Comparison of ENCODE assay signal across 18 cellular contexts in the genomic region with DNA sequence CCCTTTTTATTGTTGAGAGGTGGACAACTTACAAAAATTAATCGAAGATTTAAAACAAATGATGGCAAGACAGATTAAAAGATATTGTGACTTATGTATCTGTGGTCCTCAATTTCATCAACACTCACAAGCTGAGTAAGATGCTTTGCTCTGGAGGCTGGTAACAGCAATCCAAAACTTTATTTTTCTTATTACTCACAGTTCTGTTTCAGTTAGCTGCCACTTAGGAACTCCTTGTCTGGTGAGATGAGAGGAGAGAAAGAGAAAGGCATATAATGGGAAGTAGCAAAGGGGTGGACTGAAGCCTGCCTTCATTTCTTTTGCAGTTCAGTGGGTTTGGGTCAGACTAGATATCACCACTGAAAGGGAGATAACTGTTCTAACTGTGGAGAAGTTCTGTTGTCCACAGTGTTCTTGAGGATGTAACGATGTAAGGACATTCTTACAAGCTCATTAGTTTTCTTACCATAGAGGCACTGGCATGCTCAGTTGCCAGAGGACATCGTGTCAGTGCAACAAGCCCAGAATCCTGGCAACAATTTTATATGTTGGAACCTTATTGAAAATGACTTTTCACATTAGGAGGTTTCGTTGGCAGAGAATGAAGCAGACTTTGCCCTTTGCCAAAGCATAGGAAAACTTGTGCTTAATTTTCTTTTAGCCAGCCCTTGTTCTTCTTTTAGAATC.
A peak's percentile ranks its signal among the peaks of the same experiment; 100 is the strongest.
DNase-seq lines count a peak whose midpoint lies in the region; ATAC-seq, FAIRE-seq and TF ChIP-seq lines count a peak whose summit lies in the region.
"Had no signal": no experiment of that assay in that cellular context is flagged by ENCODE, and none has a peak within 500 bp of the region (broad histone marks: within the 10 kb centered on the region; RNA-seq: fewer than 3 reads in every experiment).

No MANE protein-coding gene starts in this region.

- no peak overlapping the region for H3K4me3 Mint-ChIP-seq in immature natural killer cell

- in situ Hi-C loops in astrocyte of the spinal cord (cut with HindIII; ENCODE audit: low sequenced_read_pairs), result no loop called here

- ATAC-seq in HG03378 (IDR thresholded peaks at IDR 0.05; ENCODE audit: unreplicated experiment) (no peak), HG03342 (IDR thresholded peaks at IDR 0.05; ENCODE audit: unreplicated experiment) (no peak)
- ATAC-seq: pancreas had no signal

- no peak overlapping the region for H3K9ac ChIP-seq in kidney (ENCODE audit: low read length in 2 of 2)

- H3K9me3 Mint-ChIP-seq in immature natural killer cell, result no peaks in the 10 kb centered on the region

- no peak for TF ChIP-seq CTCF in astrocyte of the spinal cord (IDR thresholded peaks at IDR 0.05; ENCODE audit: low read depth, low read length)
- no peak for TF ChIP-seq CTCF in kidney (IDR thresholded peaks at IDR 0.05; ENCODE audit: borderline replicate concordance, extremely low read depth, insufficient read depth)

- H3K27ac ChIP-seq in ACC112 (ENCODE audit: low read depth, low read length) (peak overlapping the region; percentile 28), kidney (ENCODE audit: low read depth in 2 of 2, low read length in 2 of 2) (no peak overlapping the region)
- H3K27ac ChIP-seq: adrenal gland, pancreas had no signal

- H3K4me3 ChIP-seq in ACC112 (ENCODE audit: low read depth, low read length), result peak overlapping the region; percentile 13; the same call in 1 of the 2 replicates
- H3K4me3 ChIP-seq in astrocyte of the spinal cord (ENCODE audit: low read depth, low read length), result no peak overlapping the region
- H3K4me3 ChIP-seq in kidney (ENCODE audit: low read length in 2 of 2), result no peak overlapping the region
- H3K4me3 ChIP-seq: adrenal gland, pancreas had no signal

- no peaks in the 10 kb centered on the region for H3K36me3 ChIP-seq in ACC112 (ENCODE audit: insufficient read depth, low read length)
- H3K36me3 ChIP-seq in kidney (ENCODE audit: control insufficient read depth in 1 of 2, insufficient read depth in 2 of 2, low read length in 2 of 2), result no peaks in the 10 kb centered on the region
- H3K36me3 ChIP-seq: adrenal gland, pancreas had no signal

- peaks cover 80 to 83% of the 10 kb centered on the region in 2 donors for H3K4me1 Mint-ChIP-seq in immature natural killer cell

- H3K4me1 ChIP-seq in ACC112 (ENCODE audit: control insufficient read depth, insufficient read depth, low read length, unreplicated experiment) (peaks cover 15% of the 10 kb centered on the region), kidney (ENCODE audit: control insufficient read depth in 1 of 2, insufficient read depth in 1 of 2, low read depth in 1 of 2, low read length in 2 of 2) (no peaks in the 10 kb centered on the region)
- H3K4me1 ChIP-seq: pancreas had no signal

- peak overlapping the region in 5 of 6 donors; percentile 5 to 70 (median 28) for H3K27ac Mint-ChIP-seq in immature natural killer cell

- H3K27me3 ChIP-seq in ACC112 (ENCODE audit: insufficient read depth, low read length), result no peaks in the 10 kb centered on the region
- H3K27me3 ChIP-seq: adrenal gland, pancreas had no signal

- H3K36me3 Mint-ChIP-seq in immature natural killer cell, result peaks cover 0 to 2% (median 0%) of the 10 kb centered on the region in 3 donors

- DNase-seq in EL (peak; percentile 8), astrocyte of the spinal cord (ENCODE audit: low read depth, low spot score) (peak; percentile 69), immature natural killer cell (no peak), GF-D8 (lab: John Stamatoyannopoulos, UW) (no peak), kidney (no peak)
- DNase-seq: activated CD4-positive, CD25-positive, alpha-beta regulatory T cell treated with anti-CD3 and anti-CD28 coated beads, Interleukin-2, amount 50 U/mL, for 72 hours; adrenal gland; AML-193; Calu3; head of caudate nucleus; NCI-H1092 treated with DMSO at 0.1 percent for 48 hours; pancreas; SHP77 had no signal

- H2AFZ ChIP-seq in ACC112 (ENCODE audit: low read length, unreplicated experiment), result no peak overlapping the region

- H3K9me3 ChIP-seq in kidney (ENCODE audit: control insufficient read depth in 1 of 2, low read length in 2 of 2), result no peaks in the 10 kb centered on the region
- H3K9me3 ChIP-seq: adrenal gland, pancreas had no signal

- no peak for FAIRE-seq in kidney (lab: Jason Lieb, UNC)
- FAIRE-seq: GM19239, keratinocyte, pancreas had no signal

- intact Hi-C loops in kidney (cut with DNase I), result no loop called here

- H3K27me3 Mint-ChIP-seq in immature natural killer cell (ENCODE audit: low read depth in 3 of 3), result peaks cover 0 to 2% (median 0%) of the 10 kb centered on the region in 3 donors

- H3K79me2 ChIP-seq in ACC112 (ENCODE audit: control insufficient read depth, insufficient read depth, low read length, unreplicated experiment), result peaks cover 3% of the 10 kb centered on the region

Comparison
In these comparisons a context has a peak if more than half of its experiments do, and no peak if none do; other contexts are left out.
1. DNase-seq: peak in EL (single experiment) and astrocyte of the spinal cord (single experiment); none in immature natural killer cell (0 of 3), GF-D8 (single experiment) and kidney (single experiment).